ENCODE assay signal across 8 cellular contexts in genomic region chr10:33334839-33335549, GRCh38. TPM values are rescaled to one million over a fixed set of nuclear protein-coding genes. Genes with fewer than 3 reads are reported as not detected.
DNase-seq lines count a peak whose midpoint lies in the region; ATAC-seq and TF ChIP-seq lines count a peak whose summit lies in the region.

No MANE protein-coding gene starts in this region.

- H3K4me1 ChIP-seq in neural progenitor cell, result peaks cover 33% of the 10 kb centered on the region

- peaks cover 79% of the 10 kb centered on the region for H3K27me3 ChIP-seq in neural progenitor cell

- no peaks in the 10 kb centered on the region for H4K20me1 ChIP-seq in neural progenitor cell (ENCODE audit: low read depth)

- H3K9ac ChIP-seq in neural progenitor cell, result no peak overlapping the region

- H3K4me3 Mint-ChIP-seq in neural progenitor cell, result peak overlapping the region; percentile 98

- peak; percentile 76 for DNase-seq in ACHN
- DNase-seq in NCI-H526 treated with DMSO at 0.1 percent for 48 hours (lab: John Stamatoyannopoulos, UW), result peak; percentile 67
- DNase-seq in activated naive CD4-positive, alpha-beta T cell treated with anti-CD3 and anti-CD28 coated beads, Interleukin-2, amount 50 U/mL, for 72 hours (ENCODE audit: low spot score in 2 of 2), result peak in 1 of 2 donors; percentile 52
- peak; percentile 48 for DNase-seq in globus pallidus (ENCODE audit: low spot score)
- DNase-seq in neural progenitor cell (ENCODE audit: low spot score), result peak; percentile 86

- peak overlapping the region; percentile 97 for H3K4me2 ChIP-seq in neural progenitor cell

- H3K36me3 ChIP-seq in neural progenitor cell, result no peaks in the 10 kb centered on the region

- no peak overlapping the region for H3K27ac ChIP-seq in neural progenitor cell

- H3K36me3 Mint-ChIP-seq in activated naive CD4-positive, alpha-beta T cell treated with anti-CD3 and anti-CD28 coated beads, Interleukin-2, amount 50 U/mL, for 72 hours, result peaks cover 0 to 5% of the 10 kb centered on the region in 2 donors
- peaks cover 4% of the 10 kb centered on the region for H3K36me3 Mint-ChIP-seq in neural progenitor cell

- in situ Hi-C loops in ACHN (cut with HindIII; ENCODE audit: low pct_ligation_motif_present, low pct_unique_long_range_greater_than_20kb, low sequenced_read_pairs), result no loop called here

- H2AFZ ChIP-seq in neural progenitor cell (replicated peaks), result peak overlapping the region; percentile 80

- ATAC-seq in activated naive CD4-positive, alpha-beta T cell treated with anti-CD3 and anti-CD28 coated beads, Interleukin-2, amount 50 U/mL, for 72 hours, result peak; percentile 63 to 84
- ATAC-seq in GM18909 (IDR thresholded peaks at IDR 0.05; ENCODE audit: poor library complexity, unreplicated experiment) (no peak), HG02970 (IDR thresholded peaks at IDR 0.05; ENCODE audit: low FRiP score, unreplicated experiment) (no peak)

- TF ChIP-seq CTCF in GM12873 (IDR thresholded peaks at IDR 0.05; ENCODE audit: insufficient read depth, low read depth, low read length, missing control alignments) (peak; percentile 31), neural progenitor cell (IDR thresholded peaks at IDR 0.05) (peak; percentile 61)

- H3K27ac Mint-ChIP-seq in activated naive CD4-positive, alpha-beta T cell treated with anti-CD3 and anti-CD28 coated beads, Interleukin-2, amount 50 U/mL, for 72 hours, result no peak overlapping the region
- H3K27ac Mint-ChIP-seq in neural progenitor cell, result no peak overlapping the region

- peak overlapping the region; percentile 73 for H3K4me3 ChIP-seq in neural progenitor cell

- peaks cover 46% of the 10 kb centered on the region for H3K4me1 Mint-ChIP-seq in neural progenitor cell

- H3F3A ChIP-seq in neural progenitor cell (ENCODE audit: low read depth), result peaks cover 43% of the 10 kb centered on the region

- H3K79me2 ChIP-seq in neural progenitor cell (ENCODE audit: low read depth), result no peaks in the 10 kb centered on the region

- no peaks in the 10 kb centered on the region for H3K9me3 ChIP-seq in neural progenitor cell (ENCODE audit: low read depth)

- peaks cover 9% of the 10 kb centered on the region for H3K27me3 Mint-ChIP-seq in neural progenitor cell (ENCODE audit: insufficient read depth, low read depth)

- H3K9me3 Mint-ChIP-seq in activated naive CD4-positive, alpha-beta T cell treated with anti-CD3 and anti-CD28 coated beads, Interleukin-2, amount 50 U/mL, for 72 hours, result no peaks in the 10 kb centered on the region
- no peaks in the 10 kb centered on the region for H3K9me3 Mint-ChIP-seq in neural progenitor cell

RNA-seq across cellular contexts. Expression of gene NRP1, which starts 0.5 kb away (rescaled TPM):
- under 1 TPM; 0.21 to 0.30 TPM for total RNA-seq in activated naive CD4-positive, alpha-beta T cell treated with anti-CD3 and anti-CD28 coated beads, Interleukin-2, amount 50 U/mL, for 72 hours
- total RNA-seq in neural progenitor cell (ENCODE audit: low replicate concordance), result 1.9 and 2.0 TPM in 2 replicates

Comparison
In these comparisons a context has a peak if more than half of its experiments do, and no peak if none do; other contexts are left out.
1. ATAC-seq: peak in activated naive CD4-positive, alpha-beta T cell treated with anti-CD3 and anti-CD28 coated beads, Interleukin-2, amount 50 U/mL, for 72 hours (2 of 2); none in GM18909 (single experiment) and HG02970 (single experiment).